In genomic region chr3:186605561-186606545, GRCh38 we compare ENCODE assay signal across 1 cellular context.
TF ChIP-seq lines count a peak whose summit lies in the region.

No MANE protein-coding gene starts in this region.

TF ChIP-seq in HepG2, 621 proteins besides CTCF, POLR2A, EP300 and RAD21 (continued from another document):
- TF ChIP-seq AHDC1 (CRISPR knock-in tag; IDR thresholded peaks at IDR 0.05; ENCODE audit: borderline replicate concordance) (peak; percentile 94), FOSL1 (CRISPR knock-in tag; IDR thresholded peaks at IDR 0.05; ENCODE audit: borderline replicate concordance) (peak; percentile 97), ZC3H4 (CRISPR knock-in tag; IDR thresholded peaks at IDR 0.05; ENCODE audit: borderline replicate concordance) (peak; percentile 26; the same call in 1 of the 2 replicates), ZNF678 (CRISPR knock-in tag; IDR thresholded peaks at IDR 0.05) (no peak), KDM3A (CRISPR knock-in tag; IDR thresholded peaks at IDR 0.05; ENCODE audit: low read depth) (no peak), HNF4A (CRISPR knock-in tag; IDR thresholded peaks at IDR 0.05) (peak; percentile 69), SAP130 (CRISPR knock-in tag; IDR thresholded peaks at IDR 0.05; ENCODE audit: low read depth) (peak; percentile 75), MBD4 (IDR thresholded peaks at IDR 0.05; ENCODE audit: borderline replicate concordance, low read length) (peak; percentile 86; the same call in 1 of the 2 replicates), ZNF644 (CRISPR knock-in tag; IDR thresholded peaks at IDR 0.05; ENCODE audit: low read depth) (peak; percentile 98), RERE (CRISPR knock-in tag; IDR thresholded peaks at IDR 0.05; ENCODE audit: low read depth) (no peak; the same call in 1 of the 2 replicates), ZNF615 (CRISPR knock-in tag; IDR thresholded peaks at IDR 0.05; ENCODE audit: borderline replicate concordance) (no peak), ELF3 (CRISPR knock-in tag; IDR thresholded peaks at IDR 0.05) (peak; percentile 83), NFATC3 (CRISPR knock-in tag; IDR thresholded peaks at IDR 0.05) (no peak), TCF7 (IDR thresholded peaks at IDR 0.05; ENCODE audit: low read depth) (peak; percentile 94), SIX1 (CRISPR knock-in tag; IDR thresholded peaks at IDR 0.05; ENCODE audit: borderline replicate concordance) (peak; percentile 87), GATA4 (IDR thresholded peaks at IDR 0.05; ENCODE audit: borderline replicate concordance, low read depth) (peak; percentile 94), SMAD3 (CRISPR knock-in tag; IDR thresholded peaks at IDR 0.05) (peak; percentile 45; the same call in 1 of the 2 replicates), TBX2 (CRISPR knock-in tag; IDR thresholded peaks at IDR 0.05; ENCODE audit: borderline replicate concordance) (peak; percentile 75; the same call in 1 of the 2 replicates), ZBTB43 (CRISPR knock-in tag; conservative IDR thresholded peaks at IDR 0.05) (0 out of 2 replicates have a peak, but pooled peaks have one; percentile 34)
